Comparison of ENCODE assay signal across 8 cellular contexts in the genomic region with DNA sequence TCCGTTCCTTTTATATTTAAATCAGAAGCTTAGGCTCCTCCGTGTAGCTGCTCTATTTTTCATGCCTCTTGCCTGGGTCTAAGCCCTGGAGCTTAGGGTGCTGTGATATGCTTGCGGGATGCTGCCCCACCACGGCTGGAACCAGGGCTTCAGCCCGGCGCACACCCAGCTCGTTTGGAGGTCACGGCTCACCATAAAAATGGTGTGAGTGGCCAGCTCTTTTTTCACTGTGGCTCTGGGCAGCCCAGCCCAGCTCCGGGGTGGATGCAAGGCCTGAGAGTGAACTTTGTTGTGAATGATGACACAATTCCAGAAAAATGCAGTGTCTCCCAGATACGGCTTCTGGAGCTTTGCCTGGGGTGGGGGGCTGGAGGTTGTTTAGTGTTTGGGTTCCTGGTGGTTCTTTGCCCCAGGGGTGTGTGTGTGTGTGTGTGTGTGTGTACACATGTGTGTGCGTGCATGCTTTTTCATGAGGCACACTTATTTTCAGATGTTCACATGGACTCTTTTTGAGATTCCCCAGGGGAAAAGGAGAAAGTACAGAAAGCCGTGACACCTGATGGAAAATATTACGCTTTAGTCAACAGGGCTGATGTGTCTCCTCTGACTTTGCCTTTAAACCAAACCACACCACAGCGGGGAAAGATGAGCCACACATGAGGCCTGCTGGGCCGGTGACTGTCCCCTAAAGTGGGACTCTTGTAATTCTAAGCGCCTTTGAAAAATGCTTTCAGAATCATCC. TPM values are rescaled to one million over a fixed set of nuclear protein-coding genes. Genes with fewer than 3 reads are reported as not detected.
DNase-seq lines count a peak whose midpoint lies in the region; ATAC-seq and TF ChIP-seq lines count a peak whose summit lies in the region.

No MANE protein-coding gene starts in this region.

- TF ChIP-seq CTCF in right atrium auricular region (IDR thresholded peaks at IDR 0.05), result no peak

- H3K36me3 Mint-ChIP-seq in activated naive CD8-positive, alpha-beta T cell treated with anti-CD3 and anti-CD28 coated beads, Interleukin-2, amount 50 U/mL, for 24 hours (ENCODE audit: low read depth), result peaks cover 4% of the 10 kb centered on the region

- no peak overlapping the region for H3K4me3 ChIP-seq in right atrium auricular region
- H3K4me3 ChIP-seq in skeletal muscle cell (ENCODE audit: low read depth, low read length), result no peak overlapping the region

- H3K36me3 ChIP-seq in right atrium auricular region, result no peaks in the 10 kb centered on the region

- peak; percentile 73 for DNase-seq in activated effector memory CD4-positive, alpha-beta T cell treated with anti-CD3 and anti-CD28 coated beads, Interleukin-2, amount 50 U/mL, for 16 hours
- no peak for DNase-seq in activated effector memory CD4-positive, alpha-beta T cell treated with Interleukin-2 at 50 U/mL for 16 hours
- DNase-seq in activated naive CD8-positive, alpha-beta T cell treated with anti-CD3 and anti-CD28 coated beads, Interleukin-2, amount 50 U/mL, for 24 hours, result peak; percentile 66
- DNase-seq in right atrium auricular region (ENCODE audit: low spot score), result peak; percentile 89
- DNase-seq in skeletal muscle cell (ENCODE audit: low read depth), result peak; percentile 86
- no peak for DNase-seq in NOMO-1 (lab: John Stamatoyannopoulos, UW; ENCODE audit: unreplicated experiment in 2 of 2)

- H3K27ac ChIP-seq in right atrium auricular region, result peak overlapping the region; percentile 85 to 89

- peak overlapping the region; percentile 88 for H3K27ac Mint-ChIP-seq in activated naive CD8-positive, alpha-beta T cell treated with anti-CD3 and anti-CD28 coated beads, Interleukin-2, amount 50 U/mL, for 24 hours

- no peaks in the 10 kb centered on the region for H3K27me3 Mint-ChIP-seq in activated naive CD8-positive, alpha-beta T cell treated with anti-CD3 and anti-CD28 coated beads, Interleukin-2, amount 50 U/mL, for 24 hours

- ATAC-seq in activated naive CD8-positive, alpha-beta T cell treated with anti-CD3 and anti-CD28 coated beads, Interleukin-2, amount 50 U/mL, for 24 hours, result peak; percentile 98
- ATAC-seq in HG02759 (IDR thresholded peaks at IDR 0.05; ENCODE audit: unreplicated experiment) (no peak), GM19452 (IDR thresholded peaks at IDR 0.05; ENCODE audit: unreplicated experiment) (no peak)

- no peaks in the 10 kb centered on the region for H3K9me3 ChIP-seq in right atrium auricular region

- peak overlapping the region; percentile 21 for H3K4me3 Mint-ChIP-seq in activated naive CD8-positive, alpha-beta T cell treated with anti-CD3 and anti-CD28 coated beads, Interleukin-2, amount 50 U/mL, for 24 hours

- peaks cover 0 to 72% of the 10 kb centered on the region in 2 donors for H3K4me1 ChIP-seq in right atrium auricular region

- no peaks in the 10 kb centered on the region for H3K27me3 ChIP-seq in right atrium auricular region

- no peaks in the 10 kb centered on the region for H3K9me3 Mint-ChIP-seq in activated naive CD8-positive, alpha-beta T cell treated with anti-CD3 and anti-CD28 coated beads, Interleukin-2, amount 50 U/mL, for 24 hours

- peaks cover 42% of the 10 kb centered on the region for H3K4me1 Mint-ChIP-seq in activated naive CD8-positive, alpha-beta T cell treated with anti-CD3 and anti-CD28 coated beads, Interleukin-2, amount 50 U/mL, for 24 hours

RNA-seq across cellular contexts. Expression of a gene that starts 46.2 kb away (rescaled TPM):
- total RNA-seq in right atrium auricular region, result 10 to 100 TPM; 19.2 to 53.8 TPM

Comparison
In these comparisons a context has a peak if more than half of its experiments do, and no peak if none do; other contexts are left out.
1. DNase-seq: peak in activated effector memory CD4-positive, alpha-beta T cell treated with anti-CD3 and anti-CD28 coated beads, Interleukin-2, amount 50 U/mL, for 16 hours (single experiment), activated naive CD8-positive, alpha-beta T cell treated with anti-CD3 and anti-CD28 coated beads, Interleukin-2, amount 50 U/mL, for 24 hours (single experiment), right atrium auricular region (single experiment) and skeletal muscle cell (single experiment); none in activated effector memory CD4-positive, alpha-beta T cell treated with Interleukin-2 at 50 U/mL for 16 hours (single experiment) and NOMO-1 (0 of 2).